In the genomic region with DNA sequence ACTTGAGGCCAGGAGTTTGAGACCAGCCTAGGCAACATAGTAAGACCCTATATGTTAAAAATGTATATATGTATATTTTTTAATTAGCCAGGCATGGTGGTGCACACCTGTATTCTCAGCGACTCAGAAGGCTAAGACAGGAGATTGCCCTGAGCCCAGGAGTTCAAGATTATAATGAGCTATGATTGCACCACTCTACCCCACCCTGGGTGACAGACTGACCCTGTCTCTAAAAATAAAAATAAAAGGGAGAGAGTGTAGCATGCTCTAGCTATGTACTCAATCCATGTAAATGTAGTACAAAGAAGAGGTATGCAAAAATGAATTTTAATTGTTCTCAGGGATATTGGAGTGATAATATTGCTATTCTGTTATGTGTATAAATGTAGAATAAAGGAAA, we compare ENCODE assay signal across 14 cellular contexts. TPM values are rescaled to one million over a fixed set of nuclear protein-coding genes. Genes with fewer than 3 reads are reported as not detected.
DNase-seq lines count a peak whose midpoint lies in the region; ATAC-seq, FAIRE-seq and TF ChIP-seq lines count a peak whose summit lies in the region.
"Had no signal": no experiment of that assay in that cellular context is flagged by ENCODE, and none has a peak within 500 bp of the region (broad histone marks: within the 10 kb centered on the region; RNA-seq: fewer than 3 reads in every experiment).

No MANE protein-coding gene starts in this region.

- no peak for ATAC-seq in CD8-positive, alpha-beta T cell
- ATAC-seq in K562 (peak; percentile 25; the same call in 2 of the 3 replicates), Right ventricle myocardium superior (ENCODE audit: poor library complexity) (no peak)

- no peaks in the 10 kb centered on the region for H3K27me3 ChIP-seq in CD8-positive, alpha-beta T cell (ENCODE audit: insufficient read depth, low read length)
- H3K27me3 ChIP-seq in K562 (ENCODE audit: control insufficient read depth in 2 of 2, insufficient read depth in 2 of 2, low read length in 2 of 2) (no peaks in the 10 kb centered on the region), H7 (ENCODE audit: control insufficient read depth, insufficient read depth, low read length) (no peaks in the 10 kb centered on the region)
- H3K27me3 ChIP-seq: BLaER1 had no signal

- CTCF ChIA-PET in activated naive CD4-positive, alpha-beta T cell treated with anti-CD3 and anti-CD28 coated beads, Interleukin-2, amount 10 ng/mL, durations not matched to agents 7 days and 5 days (lab: Charles Lee), result interaction anchor here (0.6 kb wide), 1 partner anchor 16 kb away, joined by 5 read pairs; no protein-coding TSS in a partner anchor
- CTCF ChIA-PET in CD8-positive, alpha-beta T cell (lab: Charles Lee), result interaction anchor here (1.6 kb wide), 1 partner anchor 11 kb away, joined by 5 read pairs; no protein-coding TSS in a partner anchor
- CTCF ChIA-PET in K562 (lab: Yijun Ruan, JAX; ENCODE audit: low intra/inter-chr PET ratio) (no interaction called here), RWPE1 (lab: Yijun Ruan, JAX) (interaction anchor here (0.6 kb wide), 1 partner anchor 256 kb away, joined by 8 read pairs; no protein-coding TSS in a partner anchor)

- H3K9me3 ChIP-seq in CD8-positive, alpha-beta T cell (ENCODE audit: low read length), result no peaks in the 10 kb centered on the region
- no peaks in the 10 kb centered on the region; the same call in 1 of the 2 replicates for H3K9me3 ChIP-seq in K562 (replicated peaks; ENCODE audit: control insufficient read depth, insufficient read depth, low read depth, low read length)
- H3K9me3 ChIP-seq: BLaER1, Caco-2 had no signal

- H3K4me3 Mint-ChIP-seq in activated naive CD4-positive, alpha-beta T cell treated with anti-CD3 and anti-CD28 coated beads, Interleukin-2, amount 10 ng/mL, durations not matched to agents 7 days and 5 days, result no peak overlapping the region
- no peak overlapping the region for H3K4me3 Mint-ChIP-seq in CD8-positive, alpha-beta T cell
- H3K4me3 Mint-ChIP-seq: CD14-positive monocyte had no signal

- no peak for TF ChIP-seq CTCF in CD8-positive, alpha-beta T cell (IDR thresholded peaks at IDR 0.05)
- no peak for TF ChIP-seq CTCF in K562 (IDR thresholded peaks at IDR 0.05 in 2 of 3, conservative IDR thresholded peaks at IDR 0.05 in 1 of 3; ENCODE audit: insufficient read depth in 2 of 3, low read depth in 1 of 3, low read length in 3 of 3)
- TF ChIP-seq CTCF in RWPE1 (conservative IDR thresholded peaks at IDR 0.05; ENCODE audit: low read depth), result no peak

- H3K27me3 Mint-ChIP-seq in activated naive CD4-positive, alpha-beta T cell treated with anti-CD3 and anti-CD28 coated beads, Interleukin-2, amount 10 ng/mL, durations not matched to agents 7 days and 5 days, result no peaks in the 10 kb centered on the region
- H3K27me3 Mint-ChIP-seq in CD8-positive, alpha-beta T cell (ENCODE audit: low read depth), result no peaks in the 10 kb centered on the region

- no peak overlapping the region for H3K4me2 ChIP-seq in K562 (ENCODE audit: insufficient read depth, low read length)
- H3K4me2 ChIP-seq: BLaER1 had no signal

- no peaks in the 10 kb centered on the region for H3K9me3 Mint-ChIP-seq in activated naive CD4-positive, alpha-beta T cell treated with anti-CD3 and anti-CD28 coated beads, Interleukin-2, amount 10 ng/mL, durations not matched to agents 7 days and 5 days
- no peaks in the 10 kb centered on the region for H3K9me3 Mint-ChIP-seq in CD8-positive, alpha-beta T cell

- BruUV-seq in K562 (replicated peaks; lab: Mats Ljungman, UMichigan), result no TSS peak

- TF ChIP-seq POLR2A in K562 (conservative IDR thresholded peaks at IDR 0.05), result no peak

- H3K79me2 ChIP-seq in K562 (ENCODE audit: control insufficient read depth, insufficient read depth, low read length), result no peaks in the 10 kb centered on the region

- H3K4me3 ChIP-seq in CD8-positive, alpha-beta T cell (ENCODE audit: low read depth, low read length), result no peak overlapping the region
- H3K4me3 ChIP-seq in K562, result no peak overlapping the region
- H3K4me3 ChIP-seq in H7 (ENCODE audit: insufficient read depth, low read depth, low read length), result no peak overlapping the region
- H3K4me3 ChIP-seq: BLaER1, GM23248 had no signal

- H3K9me1 ChIP-seq in K562 (ENCODE audit: control insufficient read depth, insufficient read depth, low read length), result no peaks in the 10 kb centered on the region

- no peak for TF ChIP-seq EP300 in K562 (IDR thresholded peaks at IDR 0.05; ENCODE audit: low read length)

- H4K20me1 ChIP-seq in K562 (replicated peaks; ENCODE audit: control insufficient read depth, insufficient read depth, low read length), result no peaks in the 10 kb centered on the region
- H4K20me1 ChIP-seq: BLaER1 had no signal

- peak overlapping the region; percentile 1 for H3K27ac Mint-ChIP-seq in activated naive CD4-positive, alpha-beta T cell treated with anti-CD3 and anti-CD28 coated beads, Interleukin-2, amount 10 ng/mL, durations not matched to agents 7 days and 5 days
- H3K27ac Mint-ChIP-seq in CD8-positive, alpha-beta T cell, result peak overlapping the region; percentile 69
- H3K27ac Mint-ChIP-seq: CD14-positive monocyte had no signal

- no peaks in the 10 kb centered on the region for H3K4me1 ChIP-seq in CD8-positive, alpha-beta T cell (ENCODE audit: insufficient read depth, low read length)
- H3K4me1 ChIP-seq in K562 (replicated peaks in 1 of 2; ENCODE audit: control insufficient read depth in 2 of 2, insufficient read depth in 2 of 2, low read length in 2 of 2), result no peaks in the 10 kb centered on the region
- H3K4me1 ChIP-seq: BLaER1, Caco-2 had no signal

- H2AFZ ChIP-seq in K562 (ENCODE audit: low read depth, low read length), result no peak overlapping the region
- H2AFZ ChIP-seq: GM23248 had no signal

- H3K36me3 ChIP-seq in CD8-positive, alpha-beta T cell (ENCODE audit: insufficient read depth, low read length), result peaks cover 10% of the 10 kb centered on the region
- H3K36me3 ChIP-seq in K562 (ENCODE audit: control insufficient read depth, insufficient read depth, low read length), result peaks cover 43% of the 10 kb centered on the region
- H3K36me3 ChIP-seq in H7 (replicated peaks; ENCODE audit: control insufficient read depth, insufficient read depth, low read length), result no peaks in the 10 kb centered on the region; the same call in 1 of the 2 replicates

- H3K4me1 Mint-ChIP-seq in activated naive CD4-positive, alpha-beta T cell treated with anti-CD3 and anti-CD28 coated beads, Interleukin-2, amount 10 ng/mL, durations not matched to agents 7 days and 5 days, result peaks cover 4% of the 10 kb centered on the region
- peaks cover 11% of the 10 kb centered on the region for H3K4me1 Mint-ChIP-seq in CD8-positive, alpha-beta T cell (ENCODE audit: low read depth)

- no peak overlapping the region for H3K27ac ChIP-seq in CD8-positive, alpha-beta T cell (ENCODE audit: low read depth, low read length)
- H3K27ac ChIP-seq in K562 (ENCODE audit: extremely low read depth, low read depth, low read length) (no peak overlapping the region), RWPE1 (no peak overlapping the region)
- H3K27ac ChIP-seq: BLaER1, GM23248 had no signal

- H3K36me3 Mint-ChIP-seq in activated naive CD4-positive, alpha-beta T cell treated with anti-CD3 and anti-CD28 coated beads, Interleukin-2, amount 10 ng/mL, durations not matched to agents 7 days and 5 days, result peaks cover 41% of the 10 kb centered on the region
- peaks cover 59% of the 10 kb centered on the region for H3K36me3 Mint-ChIP-seq in CD8-positive, alpha-beta T cell

- POLR2A ChIA-PET in CD8-positive, alpha-beta T cell (lab: Charles Lee), result interaction anchor here (1.1 kb wide), 1 partner anchor 57 kb away, joined by 3 read pairs; the partner anchor contains the start of gene KLHL20
- POLR2A ChIA-PET in K562 (lab: Yijun Ruan, JAX) (no interaction called here), RWPE1 (lab: Yijun Ruan, JAX; ENCODE audit: low non-redundant PET) (no interaction called here)

- intact Hi-C loops in CD8-positive, alpha-beta T cell (cut with DNase I, micrococcal nuclease), result no loop called here
- intact Hi-C loops in K562 (cut with micrococcal nuclease) (no loop called here), Right ventricle myocardium superior (cut with DNase I) (no loop called here)

- 87% methylated on average over 1 of the region's 1 CpG for WGBS in K562 (ENCODE audit: insufficient coverage, low coverage, missing lambda C conversion rate)

- DNase-seq in activated naive CD4-positive, alpha-beta T cell treated with anti-CD3 and anti-CD28 coated beads, Interleukin-2, amount 10 ng/mL, durations not matched to agents 7 days and 5 days, result no peak
- no peak for DNase-seq in activated naive CD4-positive, alpha-beta T cell (lab: John Stamatoyannopoulos, UW)
- no peak for DNase-seq in CD8-positive, alpha-beta T cell
- DNase-seq in K562 (ENCODE audit: extremely low read depth in 1 of 4, low spot score in 3 of 4) (no peak), H7 (no peak), Right ventricle myocardium superior (no peak), RWPE1 (ENCODE audit: low spot score) (no peak)
- DNase-seq: 8988T, Caco-2, GM23248, HCEC 1CT had no signal

- in situ Hi-C loops in K562 (cut with MboI), result no loop called here

- FAIRE-seq in K562 (lab: Jason Lieb, UNC), result no peak
- FAIRE-seq: GM19239 had no signal

- TF ChIP-seq RAD21 in K562 (CRISPR knock-in tag; conservative IDR thresholded peaks at IDR 0.05 in 1 of 2, IDR thresholded peaks at IDR 0.05 in 1 of 2), result no peak

- H3K9ac ChIP-seq in K562 (ENCODE audit: insufficient read depth in 1 of 2, low read depth in 2 of 2, low read length in 2 of 2), result no peak overlapping the region
- H3K9ac ChIP-seq: BLaER1, GM23248 had no signal

RNA-seq across cellular contexts. Expression of gene DARS2, which starts 52.9 kb away (rescaled TPM):
- total RNA-seq in CD8-positive, alpha-beta T cell, result 1 to 10 TPM; 1.5 to 1.6 TPM
- total RNA-seq in K562 (2011; cell fraction: chromatin; rRNA removed; ENCODE audit: low replicate concordance), result 46.6 and 61.0 TPM in 2 replicates
- total RNA-seq in K562 (2011; cell fraction: nucleolus; rRNA removed), result 32.0 and 32.5 TPM in 2 replicates
- 41.5 and 49.3 TPM in 2 replicates for total RNA-seq in K562 (2011; cell fraction: nucleoplasm; rRNA removed)
- 36.4 and 45.0 TPM in 2 replicates for total RNA-seq in K562 (2014; rRNA removed)
- 78.6 and 86.3 TPM in 2 replicates for total RNA-seq in K562 (2014; rRNA removed; fragmentation: Illumina TruSeq; extraction: Trizol)
- 64.6 and 68.6 TPM in 2 replicates for total RNA-seq in K562 (2015; rRNA removed; fragmentation: Illumina TruSeq; extraction: Trizol)
- total RNA-seq in K562 (2021), result 59.0 and 62.3 TPM in 2 replicates
- polyA plus RNA-seq in K562 (2011; rRNA removed), result 47.7 and 94.4 TPM in 2 replicates
- polyA plus RNA-seq in K562 (2011; cell fraction: cytosol; rRNA removed), result 34.3 and 34.7 TPM in 2 replicates
- polyA plus RNA-seq in K562 (2011; cell fraction: nucleus; rRNA removed), result 26.0 and 33.0 TPM in 2 replicates
- polyA plus RNA-seq in K562 (2012), result 43.5 and 51.0 TPM in 2 replicates
- polyA plus RNA-seq in K562 (2014; fragmentation: Illumina TruSeq; extraction: Trizol), result 77.7 and 96.7 TPM in 2 replicates
- polyA plus RNA-seq in K562 (2014; fragmentation: Nextera tagmentation; extraction: Ambion mirVana), result 10 to 100 TPM; 55.4 to 74.8 TPM
- 50.5 and 53.0 TPM in 2 replicates for polyA plus RNA-seq in K562 (2014; rRNA removed)
- polyA minus RNA-seq in K562 (2011; rRNA and poly(A)+ RNA removed), result 68.5 and 99.9 TPM in 2 replicates
- 27.6 and 48.7 TPM in 2 replicates for polyA minus RNA-seq in K562 (2011; cell fraction: cytosol; rRNA and poly(A)+ RNA removed)
- polyA minus RNA-seq in K562 (2011; cell fraction: nucleus; rRNA and poly(A)+ RNA removed), result 27.9 and 34.5 TPM in 2 replicates
- total RNA-seq in H7 (2014; rRNA removed; shearing (Covaris generic)), result 48.0 and 54.7 TPM in 2 replicates
- total RNA-seq in Right ventricle myocardium superior, result 12.9 TPM

RNA-seq across cellular contexts. Expression of gene CENPL, which starts 53.1 kb away (rescaled TPM):
- total RNA-seq in CD8-positive, alpha-beta T cell, result 1 to 10 TPM; 4.0 to 5.7 TPM
- total RNA-seq in K562 (2011; cell fraction: chromatin; rRNA removed; ENCODE audit: low replicate concordance), result 55.6 and 91.7 TPM in 2 replicates
- total RNA-seq in K562 (2011; cell fraction: nucleolus; rRNA removed), result 26.7 and 33.0 TPM in 2 replicates
- 48.5 and 58.8 TPM in 2 replicates for total RNA-seq in K562 (2011; cell fraction: nucleoplasm; rRNA removed)
- total RNA-seq in K562 (2014; rRNA removed) (30.7 and 38.6 TPM in 2 replicates), K562 (2014; rRNA removed; fragmentation: Illumina TruSeq; extraction: Trizol) (50.4 and 56.9 TPM in 2 replicates), K562 (2015; rRNA removed; fragmentation: Illumina TruSeq; extraction: Trizol) (48.8 and 52.7 TPM in 2 replicates), K562 (2021) (33.6 and 34.9 TPM in 2 replicates), Right ventricle myocardium superior (2.6 TPM)
- polyA plus RNA-seq in K562 (2011; rRNA removed) (34.2 and 46.3 TPM in 2 replicates), K562 (2014; fragmentation: Illumina TruSeq; extraction: Trizol) (40.5 and 40.9 TPM in 2 replicates), K562 (2014; fragmentation: Nextera tagmentation; extraction: Ambion mirVana) (10 to 100 TPM; 37.0 to 39.7 TPM), K562 (2014; rRNA removed) (33.0 and 33.3 TPM in 2 replicates)
- 13.0 and 22.3 TPM in 2 replicates for polyA plus RNA-seq in K562 (2011; cell fraction: cytosol; rRNA removed)
- 10.0 and 17.6 TPM in 2 replicates for polyA plus RNA-seq in K562 (2011; cell fraction: nucleus; rRNA removed)
- polyA plus RNA-seq in K562 (2012), result 22.7 and 25.9 TPM in 2 replicates
- polyA minus RNA-seq in K562 (2011; rRNA and poly(A)+ RNA removed), result 54.0 and 57.9 TPM in 2 replicates
- 18.7 and 28.5 TPM in 2 replicates for polyA minus RNA-seq in K562 (2011; cell fraction: cytosol; rRNA and poly(A)+ RNA removed)
- polyA minus RNA-seq in K562 (2011; cell fraction: nucleus; rRNA and poly(A)+ RNA removed), result 21.8 and 34.4 TPM in 2 replicates
- total RNA-seq in H7 (2014; rRNA removed; shearing (Covaris generic)), result 32.8 and 33.1 TPM in 2 replicates

RNA-seq across cellular contexts. Expression of gene KLHL20, which starts 56.8 kb away (rescaled TPM):
- 10 to 100 TPM; 27.9 to 29.0 TPM for total RNA-seq in CD8-positive, alpha-beta T cell
- total RNA-seq in K562 (2011; cell fraction: chromatin; rRNA removed; ENCODE audit: low replicate concordance), result 42.3 and 64.2 TPM in 2 replicates
- 16.8 and 25.0 TPM in 2 replicates for total RNA-seq in K562 (2011; cell fraction: nucleolus; rRNA removed)
- 26.9 and 30.0 TPM in 2 replicates for total RNA-seq in K562 (2011; cell fraction: nucleoplasm; rRNA removed)
- total RNA-seq in K562 (2014; rRNA removed), result 14.1 and 15.0 TPM in 2 replicates
- total RNA-seq in K562 (2014; rRNA removed; fragmentation: Illumina TruSeq; extraction: Trizol), result 19.5 and 22.2 TPM in 2 replicates
- total RNA-seq in K562 (2015; rRNA removed; fragmentation: Illumina TruSeq; extraction: Trizol), result 18.5 and 21.7 TPM in 2 replicates
- total RNA-seq in K562 (2021), result 16.8 and 17.4 TPM in 2 replicates
- 20.4 and 22.3 TPM in 2 replicates for polyA plus RNA-seq in K562 (2011; rRNA removed)
- polyA plus RNA-seq in K562 (2011; cell fraction: cytosol; rRNA removed), result 7.8 and 16.9 TPM in 2 replicates
- polyA plus RNA-seq in K562 (2011; cell fraction: nucleus; rRNA removed), result 13.1 and 23.2 TPM in 2 replicates
- 13.2 and 15.0 TPM in 2 replicates for polyA plus RNA-seq in K562 (2012)
- 19.8 and 23.2 TPM in 2 replicates for polyA plus RNA-seq in K562 (2014; fragmentation: Illumina TruSeq; extraction: Trizol)
- 10 to 100 TPM in 1 of 2 experiments, 1 to 10 TPM in 1; 8.9 to 10.3 TPM for polyA plus RNA-seq in K562 (2014; fragmentation: Nextera tagmentation; extraction: Ambion mirVana)
- 15.4 and 16.5 TPM in 2 replicates for polyA plus RNA-seq in K562 (2014; rRNA removed)
- 32.9 and 42.3 TPM in 2 replicates for polyA minus RNA-seq in K562 (2011; rRNA and poly(A)+ RNA removed)
- 8.1 and 9.7 TPM in 2 replicates for polyA minus RNA-seq in K562 (2011; cell fraction: cytosol; rRNA and poly(A)+ RNA removed)
- polyA minus RNA-seq in K562 (2011; cell fraction: nucleus; rRNA and poly(A)+ RNA removed), result 14.4 and 30.8 TPM in 2 replicates
- 13.4 and 14.0 TPM in 2 replicates for total RNA-seq in H7 (2014; rRNA removed; shearing (Covaris generic))
- 15.2 TPM for total RNA-seq in Right ventricle myocardium superior
